ENCODE assay signal across 1 cellular context in the genomic region with DNA sequence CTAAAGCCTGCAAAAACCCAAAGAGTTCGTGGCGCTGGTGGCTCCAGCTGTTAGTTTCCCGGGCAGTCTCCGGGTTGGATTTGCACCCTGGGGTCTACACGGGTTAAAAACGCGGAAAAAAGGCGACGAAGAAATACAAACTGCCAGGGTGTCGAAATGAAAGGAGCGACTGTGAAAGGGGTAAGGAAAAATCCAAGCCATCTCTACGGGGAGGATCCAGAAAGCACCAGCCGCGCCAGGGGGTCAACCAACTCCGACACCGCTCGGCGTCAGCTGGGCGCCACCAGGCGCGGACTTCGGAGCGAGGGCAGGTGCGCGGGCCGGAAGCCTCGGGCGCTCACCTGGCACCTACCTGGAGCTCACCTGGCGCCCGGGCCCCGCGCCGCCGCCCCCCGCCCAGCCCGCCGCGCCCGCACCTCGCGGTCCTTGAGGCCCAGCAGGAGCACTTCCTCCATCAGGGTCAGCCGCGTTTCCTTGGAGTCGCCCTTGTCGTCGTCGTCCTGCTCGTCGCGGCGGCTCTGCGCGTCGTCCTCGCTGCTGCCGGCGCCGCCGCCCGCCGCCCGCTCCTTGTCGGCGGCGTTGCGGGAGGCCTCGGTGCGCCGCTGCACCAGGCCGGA.
TF ChIP-seq lines count a peak whose summit lies in the region.

No MANE protein-coding gene starts in this region.

TF ChIP-seq in HEK293, 187 proteins besides CTCF, POLR2A, EP300 and RAD21 (continued from another document):
- TF ChIP-seq, protein P1, sequence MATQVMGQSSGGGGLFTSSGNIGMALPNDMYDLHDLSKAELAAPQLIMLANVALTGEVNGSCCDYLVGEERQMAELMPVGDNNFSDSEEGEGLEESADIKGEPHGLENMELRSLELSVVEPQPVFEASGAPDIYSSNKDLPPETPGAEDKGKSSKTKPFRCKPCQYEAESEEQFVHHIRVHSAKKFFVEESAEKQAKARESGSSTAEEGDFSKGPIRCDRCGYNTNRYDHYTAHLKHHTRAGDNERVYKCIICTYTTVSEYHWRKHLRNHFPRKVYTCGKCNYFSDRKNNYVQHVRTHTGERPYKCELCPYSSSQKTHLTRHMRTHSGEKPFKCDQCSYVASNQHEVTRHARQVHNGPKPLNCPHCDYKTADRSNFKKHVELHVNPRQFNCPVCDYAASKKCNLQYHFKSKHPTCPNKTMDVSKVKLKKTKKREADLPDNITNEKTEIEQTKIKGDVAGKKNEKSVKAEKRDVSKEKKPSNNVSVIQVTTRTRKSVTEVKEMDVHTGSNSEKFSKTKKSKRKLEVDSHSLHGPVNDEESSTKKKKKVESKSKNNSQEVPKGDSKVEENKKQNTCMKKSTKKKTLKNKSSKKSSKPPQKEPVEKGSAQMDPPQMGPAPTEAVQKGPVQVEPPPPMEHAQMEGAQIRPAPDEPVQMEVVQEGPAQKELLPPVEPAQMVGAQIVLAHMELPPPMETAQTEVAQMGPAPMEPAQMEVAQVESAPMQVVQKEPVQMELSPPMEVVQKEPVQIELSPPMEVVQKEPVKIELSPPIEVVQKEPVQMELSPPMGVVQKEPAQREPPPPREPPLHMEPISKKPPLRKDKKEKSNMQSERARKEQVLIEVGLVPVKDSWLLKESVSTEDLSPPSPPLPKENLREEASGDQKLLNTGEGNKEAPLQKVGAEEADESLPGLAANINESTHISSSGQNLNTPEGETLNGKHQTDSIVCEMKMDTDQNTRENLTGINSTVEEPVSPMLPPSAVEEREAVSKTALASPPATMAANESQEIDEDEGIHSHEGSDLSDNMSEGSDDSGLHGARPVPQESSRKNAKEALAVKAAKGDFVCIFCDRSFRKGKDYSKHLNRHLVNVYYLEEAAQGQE (tag by site-specific recombination; IDR thresholded peaks at IDR 0.05), result 0 out of 2 replicates have a peak, but pooled peaks have one; percentile 15
- no peak for TF ChIP-seq ZNF549 (tag by site-specific recombination; IDR thresholded peaks at IDR 0.05)
- no peak for TF ChIP-seq ZNF121 (tag by site-specific recombination; IDR thresholded peaks at IDR 0.05)
- TF ChIP-seq ZNF561 (tag by site-specific recombination; IDR thresholded peaks at IDR 0.05; ENCODE audit: borderline replicate concordance), result no peak
- no peak for TF ChIP-seq ZNF169 (tag by site-specific recombination; IDR thresholded peaks at IDR 0.05)
- no peak for TF ChIP-seq FEZF1 (tag by site-specific recombination; IDR thresholded peaks at IDR 0.05)
- TF ChIP-seq ZXDB (tag by site-specific recombination; IDR thresholded peaks at IDR 0.05), result peak; percentile 43; the same call in 1 of the 2 replicates
- no peak for TF ChIP-seq ZNF473 (tag by site-specific recombination; IDR thresholded peaks at IDR 0.05)
- no peak for TF ChIP-seq TRIM28 (IDR thresholded peaks at IDR 0.05; ENCODE audit: borderline replicate concordance, low read length)
- TF ChIP-seq ZNF366 (tag by site-specific recombination; conservative IDR thresholded peaks at IDR 0.05), result no peak
- TF ChIP-seq ZBTB7A (tag by site-specific recombination; IDR thresholded peaks at IDR 0.05; ENCODE audit: low read depth), result no peak
- TF ChIP-seq YY2 (tag by site-specific recombination; IDR thresholded peaks at IDR 0.05), result no peak
- peak; percentile 84 for TF ChIP-seq ZSCAN30 (tag by site-specific recombination; IDR thresholded peaks at IDR 0.05)
- TF ChIP-seq ZNF830 (tag by site-specific recombination; IDR thresholded peaks at IDR 0.05; ENCODE audit: low read depth), result no peak
- no peak for TF ChIP-seq ZNF544 (tag by site-specific recombination; IDR thresholded peaks at IDR 0.05)
- TF ChIP-seq ZNF426 (tag by site-specific recombination; IDR thresholded peaks at IDR 0.05), result no peak
TF ChIP-seq in HEK293: peak in this region for 34.
